In genomic region chr1:20678599-20678998, GRCh38 we compare ENCODE assay signal across 12 cellular contexts. TPM values are rescaled to one million over a fixed set of nuclear protein-coding genes. Genes with fewer than 3 reads are reported as not detected.
DNase-seq lines count a peak whose midpoint lies in the region; ATAC-seq and TF ChIP-seq lines count a peak whose summit lies in the region.
"Had no signal": no experiment of that assay in that cellular context is flagged by ENCODE, and none has a peak within 500 bp of the region (broad histone marks: within the 10 kb centered on the region; RNA-seq: fewer than 3 reads in every experiment).

No MANE protein-coding gene starts in this region.

- H3K9me3 ChIP-seq in naive thymus-derived CD4-positive, alpha-beta T cell (ENCODE audit: control insufficient read depth in 2 of 3, low read length in 3 of 3): no peaks in the 10 kb centered on the region

- peak overlapping the region in 4 of 10 donors; percentile 10 to 63 (median 32) for H3K4me3 Mint-ChIP-seq in naive thymus-derived CD4-positive, alpha-beta T cell

- DNase-seq in GM12865 (ENCODE audit: low read depth): peak; percentile 84
- DNase-seq in RPMI8226: peak; percentile 94
- DNase-seq in naive thymus-derived CD4-positive, alpha-beta T cell: no peak
- DNase-seq: NCI-H1092 treated with DMSO at 0.1 percent for 48 hours, NCI-H345 had no signal

- no peak overlapping the region for H3K27ac ChIP-seq in naive thymus-derived CD4-positive, alpha-beta T cell (ENCODE audit: low read depth, low read length)
- H3K27ac ChIP-seq: coronary artery had no signal

- intact Hi-C loops in naive thymus-derived CD4-positive, alpha-beta T cell (cut with micrococcal nuclease): no loop called here

- TF ChIP-seq CTCF in GM12865 (IDR thresholded peaks at IDR 0.05; ENCODE audit: insufficient read depth, low read depth, low read length, missing control alignments): no peak

- H3K27ac Mint-ChIP-seq in naive thymus-derived CD4-positive, alpha-beta T cell: peak overlapping the region in 1 of 9 donors; percentile 2

- POLR2A ChIA-PET in naive thymus-derived CD4-positive, alpha-beta T cell (lab: Charles Lee): no interaction called here

- peaks cover 4 to 12% (median 7%) of the 10 kb centered on the region in 7 donors for H3K4me1 Mint-ChIP-seq in naive thymus-derived CD4-positive, alpha-beta T cell

- H3K36me3 ChIP-seq in naive thymus-derived CD4-positive, alpha-beta T cell (ENCODE audit: control insufficient read depth in 2 of 3, insufficient read depth in 3 of 3, low read length in 3 of 3): no peaks in the 10 kb centered on the region

- no peak overlapping the region for H3K4me3 ChIP-seq in GM12865 (ENCODE audit: low read depth, low read length)
- H3K4me3 ChIP-seq in naive thymus-derived CD4-positive, alpha-beta T cell (ENCODE audit: low read length): no peak overlapping the region
- H3K4me3 ChIP-seq: coronary artery, smooth muscle cell had no signal

- CTCF ChIA-PET in naive thymus-derived CD4-positive, alpha-beta T cell (lab: Charles Lee): no interaction called here

- H3K36me3 Mint-ChIP-seq in naive thymus-derived CD4-positive, alpha-beta T cell: peaks cover 0 to 7% (median 3%) of the 10 kb centered on the region in 5 donors

- peak; percentile 53 for ATAC-seq in GM21526 (IDR thresholded peaks at IDR 0.05; ENCODE audit: low FRiP score, unreplicated experiment)
- ATAC-seq in naive thymus-derived CD4-positive, alpha-beta T cell: peak; percentile 34
- no peak for ATAC-seq in SK-N-SH treated with all-trans-retinoic acid at 6 μM for 48 hours
- ATAC-seq in HG03520 (IDR thresholded peaks at IDR 0.05; ENCODE audit: unreplicated experiment): no peak
- ATAC-seq in GM19463 (IDR thresholded peaks at IDR 0.05; ENCODE audit: unreplicated experiment): no peak

- no peaks in the 10 kb centered on the region for H3K27me3 ChIP-seq in naive thymus-derived CD4-positive, alpha-beta T cell (ENCODE audit: control insufficient read depth in 2 of 2, insufficient read depth in 2 of 2, low read length in 2 of 2)

- peaks cover 0 to 11% (median 3%) of the 10 kb centered on the region in 11 donors for H3K9me3 Mint-ChIP-seq in naive thymus-derived CD4-positive, alpha-beta T cell

- H3K27me3 Mint-ChIP-seq in naive thymus-derived CD4-positive, alpha-beta T cell: peaks cover 0 to 72% (median 8%) of the 10 kb centered on the region in 5 donors

- H3K4me1 ChIP-seq in naive thymus-derived CD4-positive, alpha-beta T cell (ENCODE audit: control insufficient read depth in 2 of 2, insufficient read depth in 2 of 2, low read length in 2 of 2): no peaks in the 10 kb centered on the region

TF ChIP-seq in SK-N-SH treated with all-trans-retinoic acid at 6 μM for 48 hours, 23 proteins besides CTCF, POLR2A, EP300 and RAD21:
- TF ChIP-seq ARNTL (CRISPR knock-in tag; IDR thresholded peaks at IDR 0.05; ENCODE audit: borderline replicate concordance, low read depth) (no peak), ZNF565 (CRISPR knock-in tag; conservative IDR thresholded peaks at IDR 0.05; ENCODE audit: low read depth) (no peak), PATZ1 (CRISPR knock-in tag; IDR thresholded peaks at IDR 0.05; ENCODE audit: borderline replicate concordance) (no peak), GLIS3 (CRISPR knock-in tag; IDR thresholded peaks at IDR 0.05) (no peak), ZC3H10 (CRISPR knock-in tag; IDR thresholded peaks at IDR 0.05) (no peak), RARB (CRISPR knock-in tag; IDR thresholded peaks at IDR 0.05) (no peak), ZFP30 (CRISPR knock-in tag; IDR thresholded peaks at IDR 0.05) (no peak), PPARA (CRISPR knock-in tag; IDR thresholded peaks at IDR 0.05; ENCODE audit: borderline replicate concordance) (no peak), TCF4 (CRISPR knock-in tag; IDR thresholded peaks at IDR 0.05; ENCODE audit: borderline replicate concordance) (no peak), TOX (CRISPR knock-in tag; IDR thresholded peaks at IDR 0.05; ENCODE audit: borderline replicate concordance) (no peak), BACH2 (CRISPR knock-in tag; IDR thresholded peaks at IDR 0.05; ENCODE audit: borderline replicate concordance) (no peak), TSHZ2 (CRISPR knock-in tag; IDR thresholded peaks at IDR 0.05) (no peak), ZNF70 (CRISPR knock-in tag; IDR thresholded peaks at IDR 0.05) (no peak)

RNA-seq across cellular contexts. Expression of gene DDOST, which starts 17.4 kb away (rescaled TPM):
- total RNA-seq in naive thymus-derived CD4-positive, alpha-beta T cell: 100 to 1,000 TPM in 4 of 5 experiments, 10 to 100 TPM in 1; 96.9 to 173 (median 109) TPM
- 100 to 1,000 TPM; 194 to 223 TPM for polyA plus RNA-seq in naive thymus-derived CD4-positive, alpha-beta T cell

RNA-seq across cellular contexts. Expression of gene KIF17, which starts 39.2 kb away (rescaled TPM):
- total RNA-seq in naive thymus-derived CD4-positive, alpha-beta T cell: not detected
- not detected for polyA plus RNA-seq in naive thymus-derived CD4-positive, alpha-beta T cell
- total RNA-seq: RPMI7951 had no signal

RNA-seq across cellular contexts. Expression of gene PINK1, which starts 45.3 kb away (rescaled TPM):
- total RNA-seq in naive thymus-derived CD4-positive, alpha-beta T cell: 10 to 100 TPM in 4 of 5 experiments, 1 to 10 TPM in 1; 4.3 to 19.7 (median 13.1) TPM
- polyA plus RNA-seq in naive thymus-derived CD4-positive, alpha-beta T cell: 10 to 100 TPM; 17.0 to 30.8 TPM

RNA-seq across cellular contexts. Expression of gene SH2D5, which starts 53.9 kb away (rescaled TPM):
- under 1 TPM in 2 of 5 experiments, not detected in 3; 0.35 TPM for total RNA-seq in naive thymus-derived CD4-positive, alpha-beta T cell
- polyA plus RNA-seq in naive thymus-derived CD4-positive, alpha-beta T cell: not detected
- polyA plus RNA-seq: smooth muscle cell had no signal

Comparison
In these comparisons a context has a peak if more than half of its experiments do, and no peak if none do; other contexts are left out.
1. DNase-seq: peak in GM12865 (single experiment) and RPMI8226 (single experiment); none in naive thymus-derived CD4-positive, alpha-beta T cell (0 of 9).
2. ATAC-seq: peak in GM21526 (single experiment) and naive thymus-derived CD4-positive, alpha-beta T cell (single experiment); none in SK-N-SH treated with all-trans-retinoic acid at 6 μM for 48 hours (single experiment), HG03520 (single experiment) and GM19463 (single experiment).